27 cellular contexts compared by ENCODE assay signal in the genomic region with DNA sequence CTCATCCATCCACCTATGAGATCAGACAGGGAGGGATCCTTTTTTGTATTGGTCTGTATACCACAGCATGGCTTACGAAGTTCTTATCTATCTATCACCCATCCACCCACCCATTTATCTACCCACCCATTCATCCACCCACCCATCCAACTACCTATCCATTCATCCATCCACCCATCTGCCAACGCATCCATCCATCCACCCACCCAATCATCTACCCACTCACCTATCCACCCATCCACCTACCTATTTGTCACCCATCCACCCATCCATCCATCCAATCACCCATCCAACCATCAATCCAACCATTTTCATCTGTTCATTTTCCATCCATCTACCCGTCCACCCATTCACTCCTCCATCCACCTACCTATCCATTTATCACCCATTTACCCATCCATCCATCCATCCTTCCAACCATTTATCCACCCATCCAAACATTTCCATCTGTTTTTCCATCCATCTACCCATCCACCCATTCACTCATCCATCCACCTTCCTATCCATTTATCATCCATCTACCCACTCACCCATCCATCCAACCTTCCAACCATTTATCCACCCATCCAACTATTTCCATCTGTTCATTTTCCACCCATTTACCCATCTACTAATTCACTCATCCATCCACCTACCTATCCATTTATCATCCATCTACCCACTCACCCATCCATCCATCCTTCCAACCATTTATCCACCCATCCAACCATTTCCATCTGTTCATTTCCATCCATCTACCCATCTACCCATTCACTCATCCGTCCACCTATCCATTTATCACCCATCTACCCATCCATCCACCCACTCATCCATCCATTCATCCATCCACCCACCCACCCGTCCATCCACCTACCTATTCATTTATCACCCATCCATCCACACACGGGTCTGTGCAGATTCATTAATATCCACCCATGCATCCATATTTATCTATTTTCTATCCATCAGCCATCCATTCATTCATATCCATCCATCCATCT. TPM values are rescaled to one million over a fixed set of nuclear protein-coding genes. Genes with fewer than 3 reads are reported as not detected.
"Had no signal": no experiment of that assay in that cellular context is flagged by ENCODE, and none has a peak within 500 bp of the region (broad histone marks: within the 10 kb centered on the region; RNA-seq: fewer than 3 reads in every experiment).

No MANE protein-coding gene starts in this region.

- DNase-seq: activated B cell treated with CpG ODN at 0.5 μM for 24 hours; activated CD4-positive, alpha-beta memory T cell treated with anti-CD3 and anti-CD28 coated beads for 36 hours; activated CD4-positive, alpha-beta T cell treated with anti-CD3 and anti-CD28 coated beads for 1 hour; activated CD4-positive, alpha-beta T cell treated with anti-CD3 and anti-CD28 coated beads, Interleukin-2, amount 10 ng/mL, durations not matched to agents 7 days and 5 days; activated CD8-positive, alpha-beta memory T cell treated with anti-CD3 and anti-CD28 coated beads for 24 hours; activated effector memory CD4-positive, alpha-beta T cell treated with anti-CD3 and anti-CD28 coated beads, Interleukin-2, amount 50 U/mL, for 16 hours; activated naive CD4-positive, alpha-beta T cell treated with Interleukin-2 at 50 U/mL for 16 hours; activated T-cell treated with anti-CD3 and anti-CD28 coated beads, Interleukin-2, amount 50 U/mL, for 4 hours; amygdala; brain microvascular endothelial cell; cerebellar nuclear complex; NCI-H1048; NCI-H146; NCI-H187 treated with DMSO at 0.1 percent for 48 hours; NCI-H2081 treated with DMSO at 0.1 percent for 48 hours; NCI-H446; NCI-H524; SIG-M5; T-cell; T-helper 2 cell; T1000 had no signal

- H3K27me3 ChIP-seq: brain microvascular endothelial cell had no signal

- H3K4me3 ChIP-seq: SK-N-MC had no signal

- FAIRE-seq: astrocyte, TTC549 had no signal

- H3K27ac ChIP-seq: brain microvascular endothelial cell, SK-N-MC had no signal

- ATAC-seq: activated naive CD4-positive, alpha-beta T cell treated with anti-CD3 and anti-CD28 coated beads, Interleukin-2, amount 50 U/mL, for 72 hours; activated T-cell treated with anti-CD3 and anti-CD28 coated beads, Interleukin-2, amount 50 U/mL, for 4 hours; T-cell had no signal

RNA-seq across cellular contexts. Expression of a gene that starts 13.3 kb away (rescaled TPM):
- total RNA-seq: activated B cell treated with CpG ODN at 0.5 μM for 24 hours; activated CD4-positive, alpha-beta memory T cell treated with anti-CD3 and anti-CD28 coated beads for 36 hours; activated CD4-positive, alpha-beta T cell treated with anti-CD3 and anti-CD28 coated beads, Interleukin-2, amount 10 ng/mL, durations not matched to agents 7 days and 5 days; activated naive CD4-positive, alpha-beta T cell treated with anti-CD3 and anti-CD28 coated beads, Interleukin-2, amount 50 U/mL, for 72 hours; astrocyte; LHCN-M2; RPMI7951 had no signal

RNA-seq across cellular contexts. Expression of a gene that starts 31.8 kb away (rescaled TPM):
- total RNA-seq: activated CD4-positive, alpha-beta memory T cell treated with anti-CD3 and anti-CD28 coated beads for 36 hours had no signal
